In genomic region chr15:67564590-67565345, GRCh38 we compare ENCODE assay signal across 8 cellular contexts. TPM values are rescaled to one million over a fixed set of nuclear protein-coding genes. Genes with fewer than 3 reads are reported as not detected.
DNase-seq lines count a peak whose midpoint lies in the region; ATAC-seq and TF ChIP-seq lines count a peak whose summit lies in the region.

No MANE protein-coding gene starts in this region.

- H3K27me3 Mint-ChIP-seq in endodermal cell (ENCODE audit: insufficient read depth): no peaks in the 10 kb centered on the region

- H3K9me2 ChIP-seq in SK-N-SH: no peaks in the 10 kb centered on the region

- POLR2A ChIA-PET in SK-N-SH (lab: Yijun Ruan, JAX): no interaction called here

- H3K4me3 ChIP-seq in endodermal cell (ENCODE audit: low read length) (no peak overlapping the region), SK-N-SH (ENCODE audit: low read depth in 2 of 2, low read length in 1 of 2) (no peak overlapping the region)

- H3F3A ChIP-seq in SK-N-SH (replicated peaks; ENCODE audit: insufficient read depth): no peaks in the 10 kb centered on the region

- 96 to 97% methylated on average over 4 of the region's 4 CpGs for WGBS in endodermal cell (ENCODE audit: insufficient coverage in 1 of 2, insufficient read length in 1 of 2), 2 experiments
- 91% methylated on average over 4 of the region's 4 CpGs for WGBS in SK-N-SH (ENCODE audit: low lambda C conversion rate)

- H3K36me3 Mint-ChIP-seq in endodermal cell (ENCODE audit: low read depth): peaks cover 6% of the 10 kb centered on the region

- CTCF ChIA-PET in SK-N-SH (lab: Yijun Ruan, JAX): no interaction called here

- no peaks in the 10 kb centered on the region for H4K20me1 ChIP-seq in SK-N-SH (ENCODE audit: insufficient read depth)

- H3K9me3 Mint-ChIP-seq in endodermal cell: no peaks in the 10 kb centered on the region

- H3K4me1 Mint-ChIP-seq in endodermal cell: peaks cover 6% of the 10 kb centered on the region

- H3K36me3 ChIP-seq in endodermal cell (ENCODE audit: control insufficient read depth, insufficient read depth, low read length) (no peaks in the 10 kb centered on the region), SK-N-SH (replicated peaks in 1 of 2; ENCODE audit: control insufficient read depth in 1 of 2, insufficient read depth in 2 of 2, low read length in 1 of 2) (peaks cover 10 to 26% of the 10 kb centered on the region in 2 experiments)

- H3K9ac ChIP-seq in endodermal cell (ENCODE audit: extremely low read depth, low read length, poor library complexity, severe bottlenecking): no peak overlapping the region
- H3K9ac ChIP-seq in SK-N-SH: no peak overlapping the region

- H3K79me2 ChIP-seq in SK-N-SH (ENCODE audit: insufficient read depth): no peaks in the 10 kb centered on the region; the same call in 1 of the 2 replicates

- no peak for TF ChIP-seq CTCF in endodermal cell (conservative IDR thresholded peaks at IDR 0.05)
- no peak for TF ChIP-seq CTCF in SK-N-SH (IDR thresholded peaks at IDR 0.05)

- no peak for TF ChIP-seq RAD21 in SK-N-SH (IDR thresholded peaks at IDR 0.05; ENCODE audit: low read length)

- no peaks in the 10 kb centered on the region for H3K27me3 ChIP-seq in endodermal cell (ENCODE audit: control insufficient read depth, insufficient read depth, low read length, poor library complexity, severe bottlenecking)
- H3K27me3 ChIP-seq in SK-N-SH (ENCODE audit: insufficient read depth): no peaks in the 10 kb centered on the region

- H3K27ac Mint-ChIP-seq in endodermal cell: no peak overlapping the region

- H3K9me3 ChIP-seq in endodermal cell (ENCODE audit: control insufficient read depth, low read length) (peaks cover 5% of the 10 kb centered on the region), SK-N-SH (no peaks in the 10 kb centered on the region)

- DNase-seq in endodermal cell (no peak), midbrain (lab: John Stamatoyannopoulos, UW) (no peak), SW480 (ENCODE audit: low spot score) (no peak), SK-N-SH (no peak)
- DNase-seq in stimulated activated naive CD4-positive, alpha-beta T cell treated with Interleukin-2 at 50 U/mL for 16 hours (lab: John Stamatoyannopoulos, UW): no peak

- ATAC-seq in GM18861 (IDR thresholded peaks at IDR 0.05; ENCODE audit: unreplicated experiment) (peak; percentile 91), GM21723 (IDR thresholded peaks at IDR 0.05; ENCODE audit: unreplicated experiment) (peak; percentile 81), HG03520 (IDR thresholded peaks at IDR 0.05; ENCODE audit: unreplicated experiment) (peak; percentile 83)

- H3K4me3 Mint-ChIP-seq in endodermal cell: no peak overlapping the region

- no peak for TF ChIP-seq EP300 in SK-N-SH (IDR thresholded peaks at IDR 0.05; ENCODE audit: borderline replicate concordance in 1 of 2, low read depth in 1 of 2, low read length in 1 of 2)

- H3K4me1 ChIP-seq in endodermal cell (ENCODE audit: control insufficient read depth, insufficient read depth, low read length): no peaks in the 10 kb centered on the region
- H3K4me1 ChIP-seq in SK-N-SH (ENCODE audit: control insufficient read depth in 1 of 2, insufficient read depth in 2 of 2, low read depth in 1 of 2, low read length in 1 of 2): peaks cover 0 to 4% of the 10 kb centered on the region in 2 experiments; a peak in 2 of 4 replicates

- H3K4me2 ChIP-seq in SK-N-SH: no peak overlapping the region

- H3K27ac ChIP-seq in endodermal cell (ENCODE audit: low read depth, low read length) (peak overlapping the region; percentile 83), SK-N-SH (ENCODE audit: low read depth in 2 of 2, low read length in 1 of 2) (no peak overlapping the region)

- no peak overlapping the region for H2AFZ ChIP-seq in SK-N-SH (ENCODE audit: low read depth)

TF ChIP-seq in SK-N-SH, 30 proteins besides CTCF, POLR2A, EP300 and RAD21:
- TF ChIP-seq YY1 (IDR thresholded peaks at IDR 0.05; ENCODE audit: low read depth) (no peak), JUND (IDR thresholded peaks at IDR 0.05) (no peak), RFX5 (IDR thresholded peaks at IDR 0.05; ENCODE audit: low read length) (no peak), ZBTB33 (IDR thresholded peaks at IDR 0.05; ENCODE audit: borderline replicate concordance, low read depth) (no peak), TCF12 (IDR thresholded peaks at IDR 0.05) (no peak), USF1 (IDR thresholded peaks at IDR 0.05; ENCODE audit: borderline replicate concordance, low read depth) (no peak), POLR2AphosphoS5 (IDR thresholded peaks at IDR 0.05; ENCODE audit: low read depth, low read length) (no peak), FOSL2 (IDR thresholded peaks at IDR 0.05; ENCODE audit: borderline replicate concordance, low read depth) (no peak), SIN3A (IDR thresholded peaks at IDR 0.05; ENCODE audit: borderline replicate concordance, low read depth, low read length) (no peak), GATA2 (CRISPR knock-in tag; IDR thresholded peaks at IDR 0.05) (no peak), ELF1 (IDR thresholded peaks at IDR 0.05) (no peak), TEAD4 (IDR thresholded peaks at IDR 0.05; ENCODE audit: borderline replicate concordance, insufficient read depth) (no peak), NRF1 (IDR thresholded peaks at IDR 0.05; ENCODE audit: low read depth, low read length) (no peak), REST (IDR thresholded peaks at IDR 0.05; ENCODE audit: low read depth, low read length) (no peak)

RNA-seq across cellular contexts. Expression of gene MAP2K5, which starts 22.3 kb away (rescaled TPM):
- total RNA-seq in endodermal cell: 10 to 100 TPM; 17.1 to 26.7 TPM
- 29.9 TPM for polyA plus RNA-seq in endodermal cell (2013, experiment 1 of 2)
- polyA plus RNA-seq in endodermal cell (2013, experiment 2 of 2): 24.2 TPM
- polyA plus RNA-seq in SK-N-SH (2012; rRNA removed): 3.8 and 6.2 TPM in 2 replicates
- 6.8 and 7.8 TPM in 2 replicates for polyA plus RNA-seq in SK-N-SH (2012; cell fraction: cytosol; rRNA removed)
- polyA plus RNA-seq in SK-N-SH (2012; cell fraction: nucleus; rRNA removed): 9.2 and 10.9 TPM in 2 replicates

RNA-seq across cellular contexts. Expression of gene C15orf61, which starts 43.8 kb away (rescaled TPM):
- 1 to 10 TPM; 3.0 to 3.2 TPM for total RNA-seq in endodermal cell
- polyA plus RNA-seq in endodermal cell (2013, experiment 1 of 2): 3.5 TPM
- polyA plus RNA-seq in endodermal cell (2013, experiment 2 of 2): 2.2 TPM
- polyA plus RNA-seq in SK-N-SH (2012; rRNA removed): 2.9 and 4.0 TPM in 2 replicates
- 3.7 and 4.3 TPM in 2 replicates for polyA plus RNA-seq in SK-N-SH (2012; cell fraction: cytosol; rRNA removed)
- 3.7 and 4.1 TPM in 2 replicates for polyA plus RNA-seq in SK-N-SH (2012; cell fraction: nucleus; rRNA removed)
